In genomic region chr17:73247728-73248127, GRCh38 we compare ENCODE assay signal across 19 cellular contexts. TPM values are rescaled to one million over a fixed set of nuclear protein-coding genes. Genes with fewer than 3 reads are reported as not detected.
DNase-seq lines count a peak whose midpoint lies in the region; ATAC-seq and TF ChIP-seq lines count a peak whose summit lies in the region.
"Had no signal": no experiment of that assay in that cellular context is flagged by ENCODE, and none has a peak within 500 bp of the region (broad histone marks: within the 10 kb centered on the region; RNA-seq: fewer than 3 reads in every experiment).

No MANE protein-coding gene starts in this region.

- H4K20me1 ChIP-seq in osteoblast (ENCODE audit: insufficient read depth, low read length): no peaks in the 10 kb centered on the region

- H3K36me3 ChIP-seq in Panc1 (ENCODE audit: control insufficient read depth, insufficient read depth, low read length) (peaks cover 14% of the 10 kb centered on the region), endodermal cell (ENCODE audit: control insufficient read depth, insufficient read depth, low read length) (peaks cover 53% of the 10 kb centered on the region), osteoblast (ENCODE audit: insufficient read depth, low read length) (peaks cover 16% of the 10 kb centered on the region)
- H3K36me3 ChIP-seq: breast epithelium had no signal

- H3K9ac ChIP-seq in endodermal cell (ENCODE audit: extremely low read depth, low read length, poor library complexity, severe bottlenecking): no peak overlapping the region

- H3K4me2 ChIP-seq in osteoblast (ENCODE audit: insufficient read depth, low read length): no peak overlapping the region

- no peak overlapping the region for H2AFZ ChIP-seq in osteoblast (ENCODE audit: low read length)

- peaks cover 36% of the 10 kb centered on the region for H3K36me3 Mint-ChIP-seq in endodermal cell (ENCODE audit: low read depth)
- peaks cover 12% of the 10 kb centered on the region for H3K36me3 Mint-ChIP-seq in activated naive CD4-positive, alpha-beta T cell treated with anti-CD3 and anti-CD28 coated beads, Interleukin-2, amount 10 ng/mL, durations not matched to agents 7 days and 5 days

- H3K4me1 Mint-ChIP-seq in endodermal cell: peaks cover 22% of the 10 kb centered on the region
- no peaks in the 10 kb centered on the region for H3K4me1 Mint-ChIP-seq in activated naive CD4-positive, alpha-beta T cell treated with anti-CD3 and anti-CD28 coated beads, Interleukin-2, amount 10 ng/mL, durations not matched to agents 7 days and 5 days

- POLR2A ChIA-PET in Panc1 (lab: Charles Lee): no interaction called here

- no peak for DNase-seq in Panc1 (ENCODE audit: low read depth, low spot score)
- DNase-seq in endodermal cell: no peak
- no peak for DNase-seq in osteoblast (ENCODE audit: insufficient read length, low spot score, missing footprints)
- DNase-seq in NCI-H2081 (lab: John Stamatoyannopoulos, UW): no peak
- no peak for DNase-seq in NCI-H1694 (lab: John Stamatoyannopoulos, UW)
- no peak for DNase-seq in activated naive CD4-positive, alpha-beta T cell treated with anti-CD3 and anti-CD28 coated beads, Interleukin-2, amount 10 ng/mL, durations not matched to agents 7 days and 5 days
- DNase-seq: CD8-positive, alpha-beta T cell; effector memory CD8-positive, alpha-beta T cell; islet precursor cell; NCI-H1694 treated with DMSO at 0.1 percent for 48 hours; spleen; stimulated activated naive CD4-positive, alpha-beta T cell treated with Interleukin-2 at 50 U/mL for 16 hours had no signal

- H3K27me3 ChIP-seq in Panc1 (ENCODE audit: control insufficient read depth, insufficient read depth, low read length) (no peaks in the 10 kb centered on the region), endodermal cell (ENCODE audit: control insufficient read depth, insufficient read depth, low read length, poor library complexity, severe bottlenecking) (no peaks in the 10 kb centered on the region), osteoblast (ENCODE audit: insufficient read depth, low read length) (peaks cover 14% of the 10 kb centered on the region)
- H3K27me3 ChIP-seq: breast epithelium, spleen had no signal

- ATAC-seq in Panc1 (no peak), GM21381 (IDR thresholded peaks at IDR 0.05; ENCODE audit: unreplicated experiment) (no peak)
- ATAC-seq: CD8-positive, alpha-beta T cell; effector memory CD8-positive, alpha-beta T cell had no signal

- peak; percentile 16 for TF ChIP-seq CTCF in C4-2B (conservative IDR thresholded peaks at IDR 0.05)
- TF ChIP-seq CTCF in Panc1 (IDR thresholded peaks at IDR 0.05): peak; percentile 35; the same call in 1 of the 2 replicates
- peak; percentile 52 for TF ChIP-seq CTCF in endodermal cell (conservative IDR thresholded peaks at IDR 0.05)
- TF ChIP-seq CTCF in osteoblast (IDR thresholded peaks at IDR 0.05; ENCODE audit: extremely low read depth, low read depth, low read length): peak; percentile 25

- no peak overlapping the region for H3K4me3 ChIP-seq in Panc1 (ENCODE audit: low read depth in 2 of 2, low read length in 2 of 2)
- H3K4me3 ChIP-seq in endodermal cell (ENCODE audit: low read length): no peak overlapping the region
- no peak overlapping the region for H3K4me3 ChIP-seq in osteoblast (ENCODE audit: insufficient read depth, low read length)
- H3K4me3 ChIP-seq: breast epithelium, SK-N-MC, spleen had no signal

- H3K79me2 ChIP-seq in osteoblast (ENCODE audit: insufficient read depth, low read length): no peaks in the 10 kb centered on the region

- no peaks in the 10 kb centered on the region for H3K9me3 ChIP-seq in Panc1 (ENCODE audit: control insufficient read depth, insufficient read depth, low read depth, low read length)
- H3K9me3 ChIP-seq in endodermal cell (ENCODE audit: control insufficient read depth, low read length): no peaks in the 10 kb centered on the region
- no peaks in the 10 kb centered on the region for H3K9me3 ChIP-seq in osteoblast (ENCODE audit: low read depth, low read length)
- H3K9me3 ChIP-seq: breast epithelium, spleen had no signal

- H3K27ac ChIP-seq in C4-2B (no peak overlapping the region), Panc1 (ENCODE audit: low read length) (no peak overlapping the region), endodermal cell (ENCODE audit: low read depth, low read length) (no peak overlapping the region), osteoblast (ENCODE audit: low read depth, low read length) (no peak overlapping the region)
- H3K27ac ChIP-seq: breast epithelium, SK-N-MC, spleen had no signal

- peaks cover 5% of the 10 kb centered on the region for H3K27me3 Mint-ChIP-seq in endodermal cell (ENCODE audit: insufficient read depth)
- H3K27me3 Mint-ChIP-seq in activated naive CD4-positive, alpha-beta T cell treated with anti-CD3 and anti-CD28 coated beads, Interleukin-2, amount 10 ng/mL, durations not matched to agents 7 days and 5 days: no peaks in the 10 kb centered on the region
- H3K27me3 Mint-ChIP-seq: effector memory CD8-positive, alpha-beta T cell had no signal

- H3K9me3 Mint-ChIP-seq in endodermal cell: no peaks in the 10 kb centered on the region
- no peaks in the 10 kb centered on the region for H3K9me3 Mint-ChIP-seq in activated naive CD4-positive, alpha-beta T cell treated with anti-CD3 and anti-CD28 coated beads, Interleukin-2, amount 10 ng/mL, durations not matched to agents 7 days and 5 days
- H3K9me3 Mint-ChIP-seq: CD8-positive, alpha-beta T cell; effector memory CD8-positive, alpha-beta T cell had no signal

- in situ Hi-C loops in Panc1 (cut with HindIII; ENCODE audit: low pct_unique_long_range_greater_than_20kb, low sequenced_read_pairs): no loop called here

- WGBS in endodermal cell (ENCODE audit: insufficient coverage in 1 of 2, insufficient read length in 1 of 2), 2 experiments: 98 to 100% methylated on average over 2 of the region's 2 CpGs

- BruUV-seq in Panc1 (replicated peaks; lab: Mats Ljungman, UMichigan): no TSS peak

- CTCF ChIA-PET in Panc1 (lab: Charles Lee): interaction anchor here (0.7 kb wide), 1 partner anchor 63 kb away, joined by 4 read pairs; no protein-coding TSS in a partner anchor
- CTCF ChIA-PET in activated naive CD4-positive, alpha-beta T cell treated with anti-CD3 and anti-CD28 coated beads, Interleukin-2, amount 10 ng/mL, durations not matched to agents 7 days and 5 days (lab: Charles Lee): interaction anchor here (0.6 to 3.0 kb wide), 4 partner anchors 8 to 640 kb away, joined by 3 to 16 read pairs (median 12); no protein-coding TSS in a partner anchor

- no peak overlapping the region for H3K4me3 Mint-ChIP-seq in endodermal cell
- no peak overlapping the region for H3K4me3 Mint-ChIP-seq in activated naive CD4-positive, alpha-beta T cell treated with anti-CD3 and anti-CD28 coated beads, Interleukin-2, amount 10 ng/mL, durations not matched to agents 7 days and 5 days
- H3K4me3 Mint-ChIP-seq: CD8-positive, alpha-beta T cell; effector memory CD8-positive, alpha-beta T cell had no signal

- intact Hi-C loops in Panc1 (cut with micrococcal nuclease; ENCODE audit: unreplicated experiment): no loop called here

- H3K27ac Mint-ChIP-seq in endodermal cell: no peak overlapping the region
- no peak overlapping the region for H3K27ac Mint-ChIP-seq in activated naive CD4-positive, alpha-beta T cell treated with anti-CD3 and anti-CD28 coated beads, Interleukin-2, amount 10 ng/mL, durations not matched to agents 7 days and 5 days

- H3K4me1 ChIP-seq in Panc1 (ENCODE audit: control insufficient read depth, insufficient read depth, low read length) (no peaks in the 10 kb centered on the region), endodermal cell (ENCODE audit: control insufficient read depth, insufficient read depth, low read length) (peaks cover 3% of the 10 kb centered on the region), osteoblast (ENCODE audit: insufficient read depth, low read length) (no peaks in the 10 kb centered on the region)
- H3K4me1 ChIP-seq: breast epithelium, spleen had no signal

RNA-seq across cellular contexts. Expression of gene CPSF4L, which starts 14.0 kb away (rescaled TPM):
- not detected for total RNA-seq in Panc1 (2021; ENCODE audit: unreplicated experiment)
- not detected for polyA plus RNA-seq in Panc1 (2012; ENCODE audit: insufficient read length)
- under 1 TPM; 0.29 to 0.58 TPM for total RNA-seq in endodermal cell
- polyA plus RNA-seq in endodermal cell (2013, experiment 1 of 2): not detected
- polyA plus RNA-seq in endodermal cell (2013, experiment 2 of 2): not detected
- not detected in 2 replicates for total RNA-seq in osteoblast
- total RNA-seq: CD8-positive, alpha-beta T cell; LHCN-M2; NCI-H460; spleen; ureter had no signal
- polyA plus RNA-seq: spleen had no signal

RNA-seq across cellular contexts. Expression of gene COG1, which starts 54.9 kb away (rescaled TPM):
- total RNA-seq in Panc1 (2021; ENCODE audit: unreplicated experiment) (41.2 TPM), endodermal cell (10 to 100 TPM; 27.1 to 27.8 TPM), osteoblast (21.5 and 23.2 TPM in 2 replicates)
- polyA plus RNA-seq in Panc1 (2012; ENCODE audit: insufficient read length): 42.3 TPM
- 34.3 TPM for polyA plus RNA-seq in endodermal cell (2013, experiment 1 of 2)
- 31.3 TPM for polyA plus RNA-seq in endodermal cell (2013, experiment 2 of 2)
